Comparison of ENCODE assay signal across 17 cellular contexts in genomic region chr12:98224584-98225221, GRCh38.
DNase-seq lines count a peak whose midpoint lies in the region; ATAC-seq and TF ChIP-seq lines count a peak whose summit lies in the region.
"Had no signal": no experiment of that assay in that cellular context is flagged by ENCODE, and none has a peak within 500 bp of the region (broad histone marks: within the 10 kb centered on the region; RNA-seq: fewer than 3 reads in every experiment).

No MANE protein-coding gene starts in this region.

- H3K9me3 ChIP-seq in lower lobe of right lung = no peaks in the 10 kb centered on the region
- H3K9me3 ChIP-seq: suprapubic skin had no signal

- no peaks in the 10 kb centered on the region for H3K4me1 ChIP-seq in lower lobe of right lung
- H3K4me1 ChIP-seq: suprapubic skin had no signal

- ATAC-seq in GM19397 (IDR thresholded peaks at IDR 0.05; ENCODE audit: unreplicated experiment) = peak; percentile 80
- ATAC-seq in HG02798 (IDR thresholded peaks at IDR 0.05; ENCODE audit: poor library complexity, unreplicated experiment) = peak; percentile 82
- ATAC-seq in HG03520 (IDR thresholded peaks at IDR 0.05; ENCODE audit: unreplicated experiment) = peak; percentile 62
- ATAC-seq in lower lobe of right lung = no peak
- ATAC-seq: GM23338, K562 had no signal

- no peaks in the 10 kb centered on the region for H3K27me3 ChIP-seq in lower lobe of right lung (ENCODE audit: low read depth)
- H3K27me3 ChIP-seq: suprapubic skin had no signal

- H3K27ac Mint-ChIP-seq in nephron progenitor cell = no peak overlapping the region
- H3K27ac Mint-ChIP-seq: activated CD4-positive, alpha-beta T cell treated with anti-CD3 and anti-CD28 coated beads, Interleukin-2, amount 10 ng/mL, durations not matched to agents 7 days and 5 days; GM23338 had no signal

- no peak overlapping the region for H3K4me3 ChIP-seq in lower lobe of right lung
- H3K4me3 ChIP-seq: GM23338, K562, suprapubic skin had no signal

- DNase-seq in GM10266 (ENCODE audit: extremely low spot score) = peak; percentile 7
- DNase-seq in nephron progenitor cell = no peak
- DNase-seq in lower lobe of right lung = no peak
- no peak for DNase-seq in hepatic stellate cell (ENCODE audit: low spot score)
- DNase-seq in NCI-H524 (lab: John Stamatoyannopoulos, UW) = no peak
- DNase-seq: ACHN; activated CD4-positive, alpha-beta T cell treated with anti-CD3 and anti-CD28 coated beads, Interleukin-2, amount 10 ng/mL, durations not matched to agents 7 days and 5 days; DND-41; mesenchymal stem cell; NCI-H345; posterior cingulate gyrus had no signal

- H3K36me3 ChIP-seq in lower lobe of right lung = no peaks in the 10 kb centered on the region
- H3K36me3 ChIP-seq: suprapubic skin had no signal

- H3K27ac ChIP-seq in lower lobe of right lung = no peak overlapping the region
- H3K27ac ChIP-seq: suprapubic skin had no signal

- intact Hi-C loops in lower lobe of right lung (cut with DNase I) = no loop called here

- no peaks in the 10 kb centered on the region for H3K27me3 Mint-ChIP-seq in nephron progenitor cell (ENCODE audit: low read depth, poor library complexity)

- peaks cover 19% of the 10 kb centered on the region for H3K4me1 Mint-ChIP-seq in nephron progenitor cell
- H3K4me1 Mint-ChIP-seq: activated CD4-positive, alpha-beta T cell treated with anti-CD3 and anti-CD28 coated beads, Interleukin-2, amount 10 ng/mL, durations not matched to agents 7 days and 5 days had no signal

- no peaks in the 10 kb centered on the region for H3K36me3 Mint-ChIP-seq in nephron progenitor cell (ENCODE audit: low read depth)

- no peak overlapping the region for H3K4me3 Mint-ChIP-seq in nephron progenitor cell
- H3K4me3 Mint-ChIP-seq: activated CD4-positive, alpha-beta T cell treated with anti-CD3 and anti-CD28 coated beads, Interleukin-2, amount 10 ng/mL, durations not matched to agents 7 days and 5 days; GM23338 had no signal

- TF ChIP-seq CTCF in GM10266 (IDR thresholded peaks at IDR 0.05; ENCODE audit: control insufficient read depth, insufficient read depth, low read depth, missing control alignments) (no peak), nephron progenitor cell (IDR thresholded peaks at IDR 0.05) (no peak), lower lobe of right lung (IDR thresholded peaks at IDR 0.05) (no peak)

- H3K9me3 Mint-ChIP-seq in nephron progenitor cell = no peaks in the 10 kb centered on the region
- H3K9me3 Mint-ChIP-seq: activated CD4-positive, alpha-beta T cell treated with anti-CD3 and anti-CD28 coated beads, Interleukin-2, amount 10 ng/mL, durations not matched to agents 7 days and 5 days; GM23338 had no signal

Comparison
In these comparisons a context has a peak if more than half of its experiments do, and no peak if none do; other contexts are left out.
1. ATAC-seq: peak in GM19397 (single experiment), HG02798 (single experiment) and HG03520 (single experiment); none in lower lobe of right lung (0 of 2).